ENCODE assay signal across 20 cellular contexts in the genomic region with DNA sequence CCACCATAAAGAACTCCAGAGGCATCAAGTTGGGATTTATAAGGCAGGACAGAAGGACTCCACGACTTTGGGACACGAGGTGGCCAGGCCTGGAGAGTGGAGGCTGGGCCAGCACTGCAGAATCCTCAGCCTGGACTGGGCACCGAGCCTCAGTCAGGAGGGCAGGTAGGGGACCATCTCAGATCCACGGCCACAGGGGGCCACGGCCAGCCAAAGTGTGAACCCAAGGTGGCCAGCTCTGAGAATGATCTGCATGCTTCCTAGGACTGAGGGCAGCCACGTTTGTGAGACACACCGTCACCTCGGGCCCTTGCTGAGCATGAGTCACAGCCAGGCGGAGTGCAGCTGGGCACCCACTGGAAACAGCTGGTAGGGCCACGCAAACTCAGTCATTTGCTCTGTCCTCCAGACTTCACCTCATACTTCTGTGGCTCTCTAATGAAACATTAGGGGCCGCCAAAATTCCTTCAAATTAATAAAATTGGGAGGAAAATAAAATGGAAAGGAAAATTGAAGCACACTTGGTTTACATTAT.
DNase-seq lines count a peak whose midpoint lies in the region; FAIRE-seq and TF ChIP-seq lines count a peak whose summit lies in the region.
"Had no signal": no experiment of that assay in that cellular context is flagged by ENCODE, and none has a peak within 500 bp of the region (broad histone marks: within the 10 kb centered on the region; RNA-seq: fewer than 3 reads in every experiment).

No MANE protein-coding gene starts in this region.

- H3K36me3 ChIP-seq in breast epithelium (no peaks in the 10 kb centered on the region), fibroblast of lung (ENCODE audit: control insufficient read depth, insufficient read depth, low read length) (no peaks in the 10 kb centered on the region)

- no peaks in the 10 kb centered on the region for H3K27me3 Mint-ChIP-seq in MCF 10A (ENCODE audit: insufficient read depth, unreplicated experiment)
- H3K27me3 Mint-ChIP-seq: dendritic cell treated with granulocyte-macrophage colony-stimulating factor and Interleukin-4, amounts not matched to agents 40 ng/mL and 50 ng/mL, for 4 days; stimulated activated naive CD8-positive, alpha-beta T cell treated with anti-CD3 and anti-CD28 coated beads, Interleukin-15, amount 100 ng/mL, for 72 hours; T-cell had no signal

- H3K4me2 ChIP-seq in fibroblast of lung (ENCODE audit: extremely low read depth, insufficient read depth, low read length) = no peak overlapping the region

- H3K4me3 ChIP-seq in breast epithelium (no peak overlapping the region), fibroblast of lung (replicated peaks in 1 of 4; ENCODE audit: control extremely low read depth in 1 of 4, insufficient read depth in 1 of 4, low read depth in 3 of 4, low read length in 4 of 4) (no peak overlapping the region)

- DNase-seq in MCF 10A (ENCODE audit: unreplicated experiment) (peak; percentile 70), breast epithelium (ENCODE audit: low spot score in 2 of 2) (no peak), RKO (ENCODE audit: low spot score) (peak; percentile 65), fibroblast of lung (ENCODE audit: low read depth in 2 of 2) (peak; percentile 61 to 75), urothelium cell line (ENCODE audit: low spot score) (peak; percentile 80), mucosa of gallbladder (ENCODE audit: low spot score) (no peak), T-helper 2 cell (no peak)
- DNase-seq in stimulated activated naive CD4-positive, alpha-beta T cell treated with Interleukin-2 at 50 U/mL for 16 hours (lab: John Stamatoyannopoulos, UW) = no peak
- DNase-seq: activated gamma-delta T cell; aorta; hippocampal formation; left colon; MM.1S; NCI-H2081; stimulated activated CD4-positive, alpha-beta T cell treated with anti-CD3 and anti-CD28 coated beads, Interleukin-12 subunit alpha, Interleukin-12 subunit beta, amount 100 ng/mL, for 4 hours; stimulated activated naive CD8-positive, alpha-beta T cell treated with anti-CD3 and anti-CD28 coated beads, Interleukin-15, amount 100 ng/mL, for 72 hours; T-cell had no signal

- H3K27ac ChIP-seq in breast epithelium (no peak overlapping the region), fibroblast of lung (ENCODE audit: insufficient read depth, low read length) (no peak overlapping the region)
- H3K27ac ChIP-seq: RWPE1 had no signal

- H3K4me1 ChIP-seq in breast epithelium = no peaks in the 10 kb centered on the region
- H3K4me1 ChIP-seq in fibroblast of lung (ENCODE audit: control insufficient read depth, extremely low read depth, insufficient read depth, low read length) = peaks cover 8% of the 10 kb centered on the region

- H3K27me3 ChIP-seq in breast epithelium (no peaks in the 10 kb centered on the region), fibroblast of lung (ENCODE audit: control insufficient read depth, insufficient read depth, low read length) (no peaks in the 10 kb centered on the region)

- no peak for TF ChIP-seq POLR2A in breast epithelium (IDR thresholded peaks at IDR 0.05)

- H3K9ac ChIP-seq in fibroblast of lung (ENCODE audit: insufficient read depth, low read length) = no peak overlapping the region

- no TSS peak for BruUV-seq in MCF 10A (replicated peaks; lab: Mats Ljungman, UMichigan)

- H3K9me3 ChIP-seq in breast epithelium (no peaks in the 10 kb centered on the region), fibroblast of lung (ENCODE audit: control insufficient read depth, insufficient read depth, low read depth, low read length) (no peaks in the 10 kb centered on the region)

- POLR2A ChIA-PET in MCF 10A (lab: Yijun Ruan, JAX) = no interaction called here

- no peaks in the 10 kb centered on the region for H3K36me3 Mint-ChIP-seq in MCF 10A (ENCODE audit: insufficient read depth, unreplicated experiment)
- H3K36me3 Mint-ChIP-seq: WTC11 had no signal

- H2AFZ ChIP-seq in fibroblast of lung (ENCODE audit: low read length) = no peak overlapping the region

- H3K27ac Mint-ChIP-seq in MCF 10A (ENCODE audit: low read depth, unreplicated experiment) = peak overlapping the region; percentile 49
- H3K27ac Mint-ChIP-seq: dendritic cell treated with granulocyte-macrophage colony-stimulating factor and Interleukin-4, amounts not matched to agents 40 ng/mL and 50 ng/mL, for 4 days; stimulated activated naive CD8-positive, alpha-beta T cell treated with anti-CD3 and anti-CD28 coated beads, Interleukin-15, amount 100 ng/mL, for 72 hours; T-cell; WTC11 had no signal

- FAIRE-seq in urothelium cell line (lab: Jason Lieb, UNC) = peak; percentile 46

- no peaks in the 10 kb centered on the region for H4K20me1 ChIP-seq in fibroblast of lung (ENCODE audit: control insufficient read depth, extremely low read depth, insufficient read depth, low read length)

- H3K4me1 Mint-ChIP-seq in MCF 10A (ENCODE audit: insufficient read depth, unreplicated experiment) = peaks cover 23% of the 10 kb centered on the region
- H3K4me1 Mint-ChIP-seq: stimulated activated naive CD8-positive, alpha-beta T cell treated with anti-CD3 and anti-CD28 coated beads, Interleukin-15, amount 100 ng/mL, for 72 hours; T-cell had no signal

- TF ChIP-seq CTCF in MCF 10A (IDR thresholded peaks at IDR 0.05; ENCODE audit: unreplicated experiment) (no peak), breast epithelium (IDR thresholded peaks at IDR 0.05) (no peak), fibroblast of lung (conservative IDR thresholded peaks at IDR 0.05 in 1 of 2, IDR thresholded peaks at IDR 0.05 in 1 of 2; ENCODE audit: low read depth in 1 of 2, low read length in 2 of 2) (no peak)

- intact Hi-C loops in MCF 10A (cut with micrococcal nuclease) (loop anchor here (5.0 kb wide), 1 partner anchor 63 kb away; no protein-coding TSS in a partner anchor), breast epithelium (cut with DNase I; ENCODE audit: low total_unique reads) (no loop called here)

- no peak overlapping the region for H3K4me3 Mint-ChIP-seq in MCF 10A (ENCODE audit: unreplicated experiment)
- H3K4me3 Mint-ChIP-seq: dendritic cell treated with granulocyte-macrophage colony-stimulating factor and Interleukin-4, amounts not matched to agents 40 ng/mL and 50 ng/mL, for 4 days; stimulated activated naive CD8-positive, alpha-beta T cell treated with anti-CD3 and anti-CD28 coated beads, Interleukin-15, amount 100 ng/mL, for 72 hours; T-cell; WTC11 had no signal

- CTCF ChIA-PET in MCF 10A (lab: Yijun Ruan, JAX) = interaction anchor here (0.6 to 1.1 kb wide), 2 partner anchors 87 to 617 kb away, joined by 3 read pairs; no protein-coding TSS in a partner anchor

- H3K9me3 Mint-ChIP-seq in MCF 10A (ENCODE audit: unreplicated experiment) = no peaks in the 10 kb centered on the region
- H3K9me3 Mint-ChIP-seq: dendritic cell treated with granulocyte-macrophage colony-stimulating factor and Interleukin-4, amounts not matched to agents 40 ng/mL and 50 ng/mL, for 4 days had no signal

- H3K79me2 ChIP-seq in fibroblast of lung (ENCODE audit: control insufficient read depth, insufficient read depth, low read length) = no peaks in the 10 kb centered on the region

Comparison
In these comparisons a context has a peak if more than half of its experiments do, and no peak if none do; other contexts are left out.
1. DNase-seq: peak in MCF 10A (single experiment), RKO (single experiment), fibroblast of lung (2 of 2) and urothelium cell line (single experiment); none in breast epithelium (0 of 2), mucosa of gallbladder (single experiment), stimulated activated naive CD4-positive, alpha-beta T cell treated with Interleukin-2 at 50 U/mL for 16 hours (single experiment) and T-helper 2 cell (0 of 5).